2 cellular contexts compared by ENCODE assay signal in genomic region chr4:14096406-14096965, GRCh38.
TF ChIP-seq lines count a peak whose summit lies in the region.

No MANE protein-coding gene starts in this region.

TF ChIP-seq in SK-N-SH, 30 proteins besides CTCF, POLR2A, EP300 and RAD21 (continues in another document):
- TF ChIP-seq NRF1 (IDR thresholded peaks at IDR 0.05; ENCODE audit: low read depth, low read length), result no peak
- peak; percentile 46; the same call in 1 of the 2 replicates for TF ChIP-seq FOSL2 (IDR thresholded peaks at IDR 0.05; ENCODE audit: borderline replicate concordance, low read depth)
- TF ChIP-seq GATA2 (CRISPR knock-in tag; IDR thresholded peaks at IDR 0.05), result no peak
- peak; percentile 93 for TF ChIP-seq MEF2A (IDR thresholded peaks at IDR 0.05; ENCODE audit: borderline replicate concordance, low read depth)
- peak; percentile 62; the same call in 1 of the 2 replicates for TF ChIP-seq TEAD4 (IDR thresholded peaks at IDR 0.05; ENCODE audit: borderline replicate concordance, insufficient read depth)
- peak; percentile 54 for TF ChIP-seq TCF12 (IDR thresholded peaks at IDR 0.05)
- TF ChIP-seq SMC3 (IDR thresholded peaks at IDR 0.05; ENCODE audit: low read depth, low read length), result no peak
- peak; percentile 47; the same call in 1 of the 2 replicates for TF ChIP-seq RXRA (IDR thresholded peaks at IDR 0.05; ENCODE audit: borderline replicate concordance, low read depth)
- TF ChIP-seq NFIC (IDR thresholded peaks at IDR 0.05; ENCODE audit: borderline replicate concordance), result peak; percentile 59; the same call in 1 of the 2 replicates
- no peak for TF ChIP-seq IRF3 (IDR thresholded peaks at IDR 0.05; ENCODE audit: low read depth, low read length)
- TF ChIP-seq SIN3A (IDR thresholded peaks at IDR 0.05; ENCODE audit: borderline replicate concordance, low read depth, low read length), result no peak
- no peak for TF ChIP-seq POLR2AphosphoS5 (IDR thresholded peaks at IDR 0.05; ENCODE audit: low read depth, low read length)
- no peak for TF ChIP-seq MXI1 (IDR thresholded peaks at IDR 0.05; ENCODE audit: low read depth, low read length)
- no peak for TF ChIP-seq REST (IDR thresholded peaks at IDR 0.05; ENCODE audit: low read depth, low read length)
- no peak for TF ChIP-seq PBX3 (IDR thresholded peaks at IDR 0.05)
- no peak for TF ChIP-seq TAF1 (IDR thresholded peaks at IDR 0.05; ENCODE audit: borderline replicate concordance, low read depth, low read length)
- peak; percentile 52; the same call in 1 of the 2 replicates for TF ChIP-seq JUND (IDR thresholded peaks at IDR 0.05)
- TF ChIP-seq RFX5 (IDR thresholded peaks at IDR 0.05; ENCODE audit: low read length), result no peak
- TF ChIP-seq GABPA (IDR thresholded peaks at IDR 0.05; ENCODE audit: low read depth), result no peak
- no peak for TF ChIP-seq USF2 (IDR thresholded peaks at IDR 0.05; ENCODE audit: borderline replicate concordance, low read depth, low read length)
- no peak for TF ChIP-seq ELF1 (IDR thresholded peaks at IDR 0.05)
- no peak for TF ChIP-seq RCOR1 (IDR thresholded peaks at IDR 0.05; ENCODE audit: low read length)
- no peak for TF ChIP-seq USF1 (IDR thresholded peaks at IDR 0.05; ENCODE audit: borderline replicate concordance, low read depth)

TF ChIP-seq in GM12891, 5 proteins besides CTCF, POLR2A, EP300 and RAD21:
- no peak for TF ChIP-seq TAF1 (IDR thresholded peaks at IDR 0.05; ENCODE audit: low read depth, low read length)
- no peak for TF ChIP-seq PAX5 (IDR thresholded peaks at IDR 0.05; ENCODE audit: insufficient read depth, low read length, severe bottlenecking)
- no peak for TF ChIP-seq POU2F2 (IDR thresholded peaks at IDR 0.05; ENCODE audit: low read depth, low read length)
- TF ChIP-seq POLR2AphosphoS5 (IDR thresholded peaks at IDR 0.05; ENCODE audit: low read depth, low read length), result no peak
